8 cellular contexts compared by ENCODE assay signal in genomic region chr14:55270832-55271571, GRCh38. TPM values are rescaled to one million over a fixed set of nuclear protein-coding genes. Genes with fewer than 3 reads are reported as not detected.
DNase-seq lines count a peak whose midpoint lies in the region; ATAC-seq and TF ChIP-seq lines count a peak whose summit lies in the region.

A gene with protein sequence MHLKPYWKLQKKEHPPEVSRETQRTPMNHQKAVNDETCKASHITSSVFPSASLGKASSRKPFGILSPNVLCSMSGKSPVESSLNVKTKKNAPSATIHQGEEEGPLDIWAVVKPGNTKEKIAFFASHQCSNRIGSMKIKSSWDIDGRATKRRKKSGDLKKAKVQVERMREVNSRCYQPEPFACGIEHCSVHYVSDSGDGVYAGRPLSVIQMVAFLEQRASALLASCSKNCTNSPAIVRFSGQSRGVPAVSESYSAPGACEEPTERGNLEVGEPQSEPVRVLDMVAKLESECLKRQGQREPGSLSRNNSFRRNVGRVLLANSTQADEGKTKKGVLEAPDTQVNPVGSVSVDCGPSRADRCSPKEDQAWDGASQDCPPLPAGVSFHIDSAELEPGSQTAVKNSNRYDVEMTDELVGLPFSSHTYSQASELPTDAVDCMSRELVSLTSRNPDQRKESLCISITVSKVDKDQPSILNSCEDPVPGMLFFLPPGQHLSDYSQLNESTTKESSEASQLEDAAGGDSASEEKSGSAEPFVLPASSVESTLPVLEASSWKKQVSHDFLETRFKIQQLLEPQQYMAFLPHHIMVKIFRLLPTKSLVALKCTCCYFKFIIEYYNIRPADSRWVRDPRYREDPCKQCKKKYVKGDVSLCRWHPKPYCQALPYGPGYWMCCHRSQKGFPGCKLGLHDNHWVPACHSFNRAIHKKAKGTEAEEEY (plus strand): TSS chr14:55271421. CDS start chr14:55350391, 78,970 bp downstream.

- no peaks in the 10 kb centered on the region for H3K27me3 ChIP-seq in ascending aorta
- no peaks in the 10 kb centered on the region for H3K27me3 ChIP-seq in right cardiac atrium (ENCODE audit: control insufficient read depth, insufficient read depth)
- H3K27me3 ChIP-seq in aorta (ENCODE audit: control insufficient read depth in 1 of 2, insufficient read depth in 2 of 2, low read length in 1 of 2), result no peaks in the 10 kb centered on the region

- under 1% methylated on average over 49 of the region's 49 CpGs for WGBS in right cardiac atrium
- WGBS in aorta, 2 donors, result 1% methylated on average over 40 to 49 of the region's 49 CpGs

- H3K36me3 ChIP-seq in ascending aorta, result no peaks in the 10 kb centered on the region
- H3K36me3 ChIP-seq in aorta (ENCODE audit: control insufficient read depth in 1 of 2, insufficient read depth in 2 of 2, low read length in 1 of 2), result no peaks in the 10 kb centered on the region

- peak; percentile 94 for TF ChIP-seq POLR2A in GM15510 (IDR thresholded peaks at IDR 0.05; ENCODE audit: borderline replicate concordance, extremely low read depth, insufficient read length)

- H3K9me3 ChIP-seq in ascending aorta (no peaks in the 10 kb centered on the region), right cardiac atrium (ENCODE audit: control insufficient read depth, low read length) (no peaks in the 10 kb centered on the region), aorta (ENCODE audit: control insufficient read depth, low read length) (no peaks in the 10 kb centered on the region)

- DNase-seq in NCI-H187 (lab: John Stamatoyannopoulos, UW), result peak; percentile 97 to 99
- DNase-seq in ascending aorta (ENCODE audit: low spot score in 2 of 2), result peak; percentile 95 to 100
- peak; percentile 99 to 100 (median 100) for DNase-seq in right cardiac atrium
- peak; percentile 97 for DNase-seq in putamen (ENCODE audit: low spot score)
- DNase-seq in aorta, result peak; percentile 99 to 100

- ATAC-seq in HG02938 (IDR thresholded peaks at IDR 0.05; ENCODE audit: unreplicated experiment) (peak; percentile 83), right cardiac atrium (peak; percentile 94), aorta (ENCODE audit: low FRiP score) (peak; percentile 98)

- peak within 1 kb of the TSS; percentile 80 to 90 for H3K27ac ChIP-seq in ascending aorta
- H3K27ac ChIP-seq in right cardiac atrium (ENCODE audit: low read length), result peak within 1 kb of the TSS; percentile 57
- H3K27ac ChIP-seq in aorta (ENCODE audit: low read depth in 1 of 2, low read length in 2 of 2), result peak within 1 kb of the TSS; percentile 7 to 64

- peak within 1 kb of the TSS; percentile 89 to 90 for H3K4me3 ChIP-seq in ascending aorta
- H3K4me3 ChIP-seq in right cardiac atrium (ENCODE audit: low read length), result peak within 1 kb of the TSS; percentile 39
- H3K4me3 ChIP-seq in aorta (ENCODE audit: low read length in 2 of 2), result peak within 1 kb of the TSS; percentile 60 to 79

- TF ChIP-seq CTCF in ascending aorta (IDR thresholded peaks at IDR 0.05), result peak; percentile 99

- intact Hi-C loops in T-helper 2 cell treated with Interferon-gamma antibody and Interleukin-4, amounts not matched to agents 100 ng/mL and 5 ng/mL, for 36 hours (cut with micrococcal nuclease), result loop anchor here (1.0 to 5.0 kb wide), 10 partner anchors 26 to 1204 kb away; partner anchors contain the start of genes ATG14, SOCS4 and WDHD1
- intact Hi-C loops in ascending aorta (cut with DNase I), result loop anchor here (1.0 to 10.0 kb wide), 6 partner anchors 79 to 314 kb away; partner anchors contain the start of genes ATG14, DLGAP5, KTN1 and MAPK1IP1L
- intact Hi-C loops in right cardiac atrium (cut with DNase I), result loop anchor here (2.0 to 10.0 kb wide), 5 partner anchors 74 to 144 kb away; partner anchors contain the start of gene ATG14 (in 1 of the 4)
- intact Hi-C loops in aorta (cut with DNase I), result loop anchor here (5.0 to 10.0 kb wide), 2 partner anchors 81 to 144 kb away; partner anchors contain the start of gene ATG14 (in 1 of the 2)

- H3K4me1 ChIP-seq in ascending aorta (peaks cover 0 to 20% of the 10 kb centered on the region in 2 donors), right cardiac atrium (ENCODE audit: control insufficient read depth, insufficient read depth, low read length) (no peaks in the 10 kb centered on the region), aorta (ENCODE audit: control insufficient read depth in 1 of 2, insufficient read depth in 2 of 2, low read length in 2 of 2) (peaks cover 3 to 5% of the 10 kb centered on the region in 2 donors)

RNA-seq across cellular contexts. Expression of the gene that starts here (rescaled TPM):
- 19.9 and 21.9 TPM in 2 replicates for total RNA-seq in T-helper 2 cell treated with Interferon-gamma antibody and Interleukin-4, amounts not matched to agents 100 ng/mL and 5 ng/mL, for 36 hours
- 18.0 TPM for total RNA-seq in ascending aorta
- 10 to 100 TPM; 21.6 to 30.0 (median 25.3) TPM for total RNA-seq in right cardiac atrium
- polyA plus RNA-seq in right cardiac atrium, result 10.2 TPM
- total RNA-seq in aorta, result 10 to 100 TPM; 22.2 to 23.1 TPM
- polyA plus RNA-seq in aorta, result 1 to 10 TPM; 7.8 to 9.2 TPM

Comparison
In these comparisons a context has a peak if more than half of its experiments do, and no peak if none do; other contexts are left out.
1. Peak in every context shown above with its lines: DNase-seq, ATAC-seq, H3K4me3 ChIP-seq and H3K27ac ChIP-seq.
2. H3K4me3 ChIP-seq: peak in every context shown above with its lines; median percentile 90 in ascending aorta; 70 in aorta; 39 in right cardiac atrium.